ENCODE assay signal across 27 cellular contexts in the genomic region with DNA sequence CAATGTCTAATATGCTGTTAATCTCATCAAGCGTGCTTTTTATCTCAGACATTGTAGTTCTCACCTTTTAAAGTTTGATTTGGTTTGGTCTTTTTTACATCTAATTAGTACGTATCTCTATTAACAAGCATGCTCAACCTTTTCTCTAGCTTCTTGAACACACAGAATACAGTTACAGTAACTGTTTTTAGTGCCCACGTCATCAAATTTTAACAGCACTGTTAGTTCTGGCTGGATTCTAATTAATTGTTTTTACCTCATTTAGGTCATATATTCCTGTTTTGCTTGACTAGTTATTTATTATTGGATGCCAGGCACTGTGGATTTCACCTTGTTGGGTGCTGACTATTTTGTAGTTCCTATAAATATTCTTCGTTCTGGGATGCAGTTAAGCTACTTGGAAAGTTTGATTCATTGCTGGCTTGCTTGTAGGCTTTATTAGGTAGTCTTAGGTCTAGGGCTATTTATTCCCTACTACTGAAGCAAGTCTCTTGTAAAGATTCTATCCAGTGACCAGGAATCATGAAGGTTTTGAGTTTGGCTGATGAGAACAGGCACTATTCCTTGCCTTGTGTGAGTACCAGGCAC.
"Had no signal": no experiment of that assay in that cellular context is flagged by ENCODE, and none has a peak within 500 bp of the region (broad histone marks: within the 10 kb centered on the region; RNA-seq: fewer than 3 reads in every experiment).

No MANE protein-coding gene starts in this region.

- H3K4me3 Mint-ChIP-seq: immature natural killer cell; naive thymus-derived CD8-positive, alpha-beta T cell; nephron; neural crest cell; stimulated activated naive CD8-positive, alpha-beta T cell treated with anti-CD3 and anti-CD28 coated beads, Interleukin-15, Interleukin-2, amounts not matched to agents 100 ng/mL and 50 ng/mL, for 24 hours; type B pancreatic cell had no signal

- FAIRE-seq: islet of Langerhans, kidney, pancreas had no signal

- DNase-seq: heart left ventricle; hypothalamus; immature natural killer cell; kidney; left colon; left lung; lower lobe of right lung; mammary epithelial cell; mesenchymal stem cell; naive thymus-derived CD8-positive, alpha-beta T cell; nucleus accumbens; pancreas; posterior cingulate gyrus; retina; right cardiac atrium; stimulated activated CD4-positive, alpha-beta T cell treated with anti-CD3 and anti-CD28 coated beads, Interleukin-1b, Interleukin-23, amount 100 ng/mL, for 48 hours; stimulated activated CD4-positive, alpha-beta T cell treated with anti-CD3 and anti-CD28 coated beads, Interleukin-2, amount 100 ng/mL, for 48 hours; stimulated activated naive CD4-positive, alpha-beta T cell had no signal

- H3K4me1 Mint-ChIP-seq: naive thymus-derived CD8-positive, alpha-beta T cell; nephron; neural crest cell had no signal

- H3K27ac Mint-ChIP-seq: immature natural killer cell; naive thymus-derived CD8-positive, alpha-beta T cell; nephron; stimulated activated naive CD8-positive, alpha-beta T cell treated with anti-CD3 and anti-CD28 coated beads, Interleukin-15, Interleukin-2, amounts not matched to agents 100 ng/mL and 50 ng/mL, for 24 hours; type B pancreatic cell had no signal

- H3K27me3 ChIP-seq: heart left ventricle, left lung, pancreas, suprapubic skin, tibial nerve had no signal

- H3K9me3 ChIP-seq: left lung, lower lobe of right lung, pancreas, prostate gland had no signal

- H3K9me3 Mint-ChIP-seq: stimulated activated naive CD8-positive, alpha-beta T cell treated with anti-CD3 and anti-CD28 coated beads, Interleukin-15, Interleukin-2, amounts not matched to agents 100 ng/mL and 50 ng/mL, for 24 hours had no signal

- ATAC-seq: heart left ventricle; left colon; left lung; lower lobe of right lung; naive thymus-derived CD8-positive, alpha-beta T cell; pancreas; right cardiac atrium had no signal

- H3K27me3 Mint-ChIP-seq: type B pancreatic cell had no signal

- H3K36me3 ChIP-seq: heart left ventricle, left lung, lower lobe of right lung, pancreas, prostate gland, suprapubic skin, tibial nerve had no signal

- H3K27ac ChIP-seq: heart left ventricle, left lung, lower lobe of right lung, pancreas, prostate gland, suprapubic skin, tibial nerve had no signal

- H3K4me1 ChIP-seq: heart left ventricle, left lung, lower lobe of right lung, pancreas, prostate gland, suprapubic skin, tibial nerve had no signal

- H3K36me3 Mint-ChIP-seq: immature natural killer cell; naive thymus-derived CD8-positive, alpha-beta T cell; type B pancreatic cell had no signal

- H3K4me3 ChIP-seq: heart left ventricle, left lung, lower lobe of right lung, pancreas, prostate gland, smooth muscle cell, suprapubic skin, tibial nerve had no signal

- H3K4me2 ChIP-seq: smooth muscle cell had no signal
